16 cellular contexts compared by ENCODE assay signal in genomic region chr1:6183520-6183989, GRCh38. TPM values are rescaled to one million over a fixed set of nuclear protein-coding genes. Genes with fewer than 3 reads are reported as not detected.
A peak's percentile ranks its signal among the peaks of the same experiment; 100 is the strongest.
DNase-seq lines count a peak whose midpoint lies in the region; ATAC-seq, FAIRE-seq and TF ChIP-seq lines count a peak whose summit lies in the region.
"Had no signal": no experiment of that assay in that cellular context is flagged by ENCODE, and none has a peak within 500 bp of the region (broad histone marks: within the 10 kb centered on the region; RNA-seq: fewer than 3 reads in every experiment).

No MANE protein-coding gene starts in this region.

- H3K79me2 ChIP-seq in OCI-LY7 (ENCODE audit: insufficient read depth, low read depth, low read length): peaks cover 13% of the 10 kb centered on the region; the same call in 1 of the 2 replicates

- TF ChIP-seq RAD21 in A549 (conservative IDR thresholded peaks at IDR 0.05 in 1 of 2, IDR thresholded peaks at IDR 0.05 in 1 of 2): no peak

- H3K4me1 ChIP-seq in A549 (peaks cover 15% of the 10 kb centered on the region), OCI-LY7 (ENCODE audit: insufficient read depth, low read length, poor library complexity, severe bottlenecking) (no peaks in the 10 kb centered on the region), upper lobe of left lung (peaks cover 15 to 42% (median 17%) of the 10 kb centered on the region in 4 donors)

- H3K27me3 ChIP-seq in upper lobe of left lung: peaks cover 0 to 25% (median 14%) of the 10 kb centered on the region in 4 donors

- no peak for FAIRE-seq in A549 (lab: Jason Lieb, UNC)
- FAIRE-seq in urothelium cell line (lab: Jason Lieb, UNC): no peak

- TF ChIP-seq EP300 in A549 (IDR thresholded peaks at IDR 0.05) (no peak), upper lobe of left lung (IDR thresholded peaks at IDR 0.05) (no peak)

- H2AFZ ChIP-seq in OCI-LY7 (ENCODE audit: low read length): no peak overlapping the region

- TF ChIP-seq CTCF in A549 (IDR thresholded peaks at IDR 0.05) (no peak), OCI-LY7 (conservative IDR thresholded peaks at IDR 0.05; ENCODE audit: low read length) (0 out of 2 replicates have a peak, but pooled peaks have one; percentile 26), choroid plexus epithelial cell (conservative IDR thresholded peaks at IDR 0.05; ENCODE audit: low read depth, low read length) (peak; percentile 28), upper lobe of left lung (IDR thresholded peaks at IDR 0.05) (no peak)

- H3K9me2 ChIP-seq in OCI-LY7 (ENCODE audit: insufficient read depth, low read length): no peaks in the 10 kb centered on the region

- H3K36me3 ChIP-seq in OCI-LY7 (ENCODE audit: insufficient read depth, low read length) (peaks cover 42% of the 10 kb centered on the region), upper lobe of left lung (peaks cover 0 to 32% (median 17%) of the 10 kb centered on the region in 4 donors)

- CTCF ChIA-PET in A549 (lab: Yijun Ruan, JAX): interaction anchor here (1.0 to 1.6 kb wide), 4 partner anchors 14 to 62 kb away, joined by 3 to 6 read pairs (median 5); partner anchors contain the start of gene RNF207
- CTCF ChIA-PET in OCI-LY7 (lab: Charles Lee; ENCODE audit: unreplicated experiment): no interaction called here

- POLR2A ChIA-PET in A549 (lab: Yijun Ruan, JAX) (no interaction called here), OCI-LY7 (lab: Charles Lee) (no interaction called here)

- H3K4me3 ChIP-seq in A549 (no peak overlapping the region), OCI-LY7 (ENCODE audit: low read depth, low read length, poor library complexity, severe bottlenecking) (no peak overlapping the region), choroid plexus epithelial cell (ENCODE audit: low read depth, low read length) (no peak overlapping the region), upper lobe of left lung (no peak overlapping the region)
- H3K4me3 ChIP-seq: dorsolateral prefrontal cortex, heart left ventricle had no signal

- H3K4me2 ChIP-seq in A549 (0 out of 3 replicates have a peak overlapping the region, but pooled peaks have one; percentile 25), OCI-LY7 (ENCODE audit: low read length) (no peak overlapping the region)

- no peaks in the 10 kb centered on the region for H3K9me3 ChIP-seq in A549
- H3K9me3 ChIP-seq in OCI-LY7 (ENCODE audit: low read length): no peaks in the 10 kb centered on the region
- no peaks in the 10 kb centered on the region for H3K9me3 ChIP-seq in upper lobe of left lung
- H3K9me3 ChIP-seq: heart left ventricle had no signal

- H3K27ac ChIP-seq in A549 (no peak overlapping the region), OCI-LY7 (ENCODE audit: low read depth, low read length, poor library complexity, severe bottlenecking) (no peak overlapping the region), upper lobe of left lung (no peak overlapping the region)
- H3K27ac ChIP-seq: heart left ventricle had no signal

- ATAC-seq in A549 (peak; percentile 59 to 76; a peak in 5 of 6 replicates), upper lobe of left lung (ENCODE audit: low FRiP score in 2 of 2) (no peak), GM19324 (IDR thresholded peaks at IDR 0.05; ENCODE audit: low FRiP score, unreplicated experiment) (no peak), GM19467 (IDR thresholded peaks at IDR 0.05; ENCODE audit: unreplicated experiment) (no peak)
- ATAC-seq: activated T-helper 17 cell treated with anti-CD3 and anti-CD28 coated beads, Interleukin-2, amount 50 U/mL, for 72 hours; heart left ventricle; sciatic nerve had no signal

- no peak for TF ChIP-seq POLR2A in A549 (IDR thresholded peaks at IDR 0.05; ENCODE audit: low read length)
- TF ChIP-seq POLR2A in upper lobe of left lung (IDR thresholded peaks at IDR 0.05): no peak

- intact Hi-C loops in OCI-LY7 (cut with micrococcal nuclease; ENCODE audit: unreplicated experiment): no loop called here

- 44% methylated on average over 6 of the region's 6 CpGs for WGBS in A549 (ENCODE audit: missing lambda C conversion rate)
- 54 to 69% methylated on average over 6 of the region's 6 CpGs for WGBS in upper lobe of left lung, 2 donors

- 0 out of 2 replicates have a peak, but pooled peaks cover 4% of the 10 kb centered on the region for H4K20me1 ChIP-seq in OCI-LY7 (ENCODE audit: insufficient read depth, low read length)

- DNase-seq in A549 (ENCODE audit: low read depth in 1 of 2, low spot score in 1 of 2) (peak in 1 of 2 experiments; percentile 52), ELR (ENCODE audit: low read depth) (peak; percentile 48), OCI-LY7 (ENCODE audit: low spot score) (peak; percentile 15), choroid plexus epithelial cell (ENCODE audit: low read depth) (no peak), urothelium cell line (ENCODE audit: low spot score) (no peak), upper lobe of left lung (no peak)
- DNase-seq: CD4-positive, CD25-positive, alpha-beta regulatory T cell; dorsolateral prefrontal cortex; heart left ventricle; midbrain; NCI-H1092; NCI-H774 had no signal

- no TSS peak for BruUV-seq in OCI-LY7 (replicated peaks; lab: Mats Ljungman, UMichigan)

TF ChIP-seq in A549, 52 proteins besides CTCF, POLR2A, EP300 and RAD21 (continues in another document):
- TF ChIP-seq CBX2 (IDR thresholded peaks at IDR 0.05; ENCODE audit: borderline replicate concordance, low read depth): no peak
- no peak for TF ChIP-seq POLR2AphosphoS2 (conservative IDR thresholded peaks at IDR 0.05; ENCODE audit: low read length)
- no peak for TF ChIP-seq CHD4 (IDR thresholded peaks at IDR 0.05; ENCODE audit: borderline replicate concordance)
- TF ChIP-seq MAX (IDR thresholded peaks at IDR 0.05): no peak
- no peak for TF ChIP-seq ZFP36 (IDR thresholded peaks at IDR 0.05; ENCODE audit: borderline replicate concordance, partially characterized antibody)

RNA-seq across cellular contexts. Expression of gene CHD5, which starts 3.4 kb away (rescaled TPM):
- polyA plus RNA-seq in A549 (2011; rRNA removed) (0.17 and 0.21 TPM in 2 replicates), A549 (2017; fragmentation: RNase III; extraction: RNeasy Plus Mini Kit Qiagen cat#74134 plus additional on column Dnase treatment) (0.44 to 0.66 TPM (median 0.54 TPM) in 3 replicates)
- 0.30 and 0.47 TPM in 2 replicates for polyA plus RNA-seq in A549 (2012; cell fraction: cytosol; rRNA removed)
- polyA plus RNA-seq in A549 (2012; cell fraction: nucleus; rRNA removed): 1.6 and 1.8 TPM in 2 replicates
- polyA minus RNA-seq in A549 (2011; rRNA and poly(A)+ RNA removed): 0.19 and 0.54 TPM in 2 replicates
- 0.19 and 0.93 TPM in 2 replicates for total RNA-seq in OCI-LY7 (2014; rRNA removed; shearing (Covaris generic))
- total RNA-seq in OCI-LY7 (2022) (0.38 and 0.55 TPM in 2 replicates), upper lobe of left lung (1 to 10 TPM in 2 of 6 donors, under 1 TPM in 4; 0.14 to 1.3 (median 0.25) TPM)
- total RNA-seq: CD4-positive, CD25-positive, alpha-beta regulatory T cell had no signal
- polyA plus RNA-seq: CD4-positive, CD25-positive, alpha-beta regulatory T cell had no signal

RNA-seq across cellular contexts. Expression of gene RPL22, which starts 15.8 kb away (rescaled TPM):
- polyA plus RNA-seq in A549 (2011; rRNA removed): 221 and 373 TPM in 2 replicates
- polyA plus RNA-seq in A549 (2012; cell fraction: cytosol; rRNA removed): 73.5 and 98.3 TPM in 2 replicates
- polyA plus RNA-seq in A549 (2012; cell fraction: nucleus; rRNA removed): 13.1 and 21.3 TPM in 2 replicates
- 374 to 377 TPM (median 375 TPM) in 3 replicates for polyA plus RNA-seq in A549 (2017; fragmentation: RNase III; extraction: RNeasy Plus Mini Kit Qiagen cat#74134 plus additional on column Dnase treatment)
- 22.8 and 27.3 TPM in 2 replicates for polyA minus RNA-seq in A549 (2011; rRNA and poly(A)+ RNA removed)
- 249 and 330 TPM in 2 replicates for total RNA-seq in OCI-LY7 (2014; rRNA removed; shearing (Covaris generic))
- 589 and 605 TPM in 2 replicates for total RNA-seq in OCI-LY7 (2022)
- 100 to 1,000 TPM in 5 of 6 donors, 10 to 100 TPM in 1; 88.2 to 288 (median 180) TPM for total RNA-seq in upper lobe of left lung

RNA-seq across cellular contexts. Expression of gene RNF207, which starts 22.4 kb away (rescaled TPM):
- polyA plus RNA-seq in A549 (2011; rRNA removed): 11.3 and 17.9 TPM in 2 replicates
- polyA plus RNA-seq in A549 (2012; cell fraction: cytosol; rRNA removed): 51.4 and 60.1 TPM in 2 replicates
- polyA plus RNA-seq in A549 (2012; cell fraction: nucleus; rRNA removed): 287 and 554 TPM in 2 replicates
- 24.6 to 28.0 TPM (median 27.6 TPM) in 3 replicates for polyA plus RNA-seq in A549 (2017; fragmentation: RNase III; extraction: RNeasy Plus Mini Kit Qiagen cat#74134 plus additional on column Dnase treatment)
- 17.1 and 19.7 TPM in 2 replicates for polyA minus RNA-seq in A549 (2011; rRNA and poly(A)+ RNA removed)
- total RNA-seq in OCI-LY7 (2014; rRNA removed; shearing (Covaris generic)): not detected in 2 replicates
- total RNA-seq in OCI-LY7 (2022): not detected in 2 replicates
- 10 to 100 TPM in 5 of 6 donors, 1 to 10 TPM in 1; 9.8 to 85.9 (median 18.3) TPM for total RNA-seq in upper lobe of left lung

RNA-seq across cellular contexts. Expression of gene ICMT, which starts 52.2 kb away (rescaled TPM):
- polyA plus RNA-seq in A549 (2011; rRNA removed) (64.6 and 71.4 TPM in 2 replicates), A549 (2017; fragmentation: RNase III; extraction: RNeasy Plus Mini Kit Qiagen cat#74134 plus additional on column Dnase treatment) (63.9 to 97.2 TPM (median 84.6 TPM) in 3 replicates)
- 33.8 and 42.9 TPM in 2 replicates for polyA plus RNA-seq in A549 (2012; cell fraction: cytosol; rRNA removed)
- 22.6 and 29.9 TPM in 2 replicates for polyA plus RNA-seq in A549 (2012; cell fraction: nucleus; rRNA removed)
- polyA minus RNA-seq in A549 (2011; rRNA and poly(A)+ RNA removed): 61.0 and 61.6 TPM in 2 replicates
- 54.0 and 57.0 TPM in 2 replicates for total RNA-seq in OCI-LY7 (2014; rRNA removed; shearing (Covaris generic))
- total RNA-seq in OCI-LY7 (2022) (42.2 and 48.0 TPM in 2 replicates), upper lobe of left lung (10 to 100 TPM; 23.0 to 66.7 (median 52.2) TPM)

Comparison
In these comparisons a context has a peak if more than half of its experiments do, and no peak if none do; other contexts are left out.
1. ATAC-seq: peak in A549 (2 of 2); none in upper lobe of left lung (0 of 2), GM19324 (single experiment) and GM19467 (single experiment).
2. DNase-seq: peak in ELR (single experiment) and OCI-LY7 (single experiment); none in choroid plexus epithelial cell (single experiment), urothelium cell line (single experiment) and upper lobe of left lung (0 of 2).
3. CTCF ChIP-seq: peak in OCI-LY7 (single experiment) and choroid plexus epithelial cell (single experiment); none in A549 (single experiment) and upper lobe of left lung (0 of 6).
4. RNA of gene RNF207, which starts 22.4 kb away (total RNA-seq): 9.8 to 85.9 TPM in upper lobe of left lung; not detected in OCI-LY7; every median in the first group is over 10 times any median in the second.